In the genomic region with DNA sequence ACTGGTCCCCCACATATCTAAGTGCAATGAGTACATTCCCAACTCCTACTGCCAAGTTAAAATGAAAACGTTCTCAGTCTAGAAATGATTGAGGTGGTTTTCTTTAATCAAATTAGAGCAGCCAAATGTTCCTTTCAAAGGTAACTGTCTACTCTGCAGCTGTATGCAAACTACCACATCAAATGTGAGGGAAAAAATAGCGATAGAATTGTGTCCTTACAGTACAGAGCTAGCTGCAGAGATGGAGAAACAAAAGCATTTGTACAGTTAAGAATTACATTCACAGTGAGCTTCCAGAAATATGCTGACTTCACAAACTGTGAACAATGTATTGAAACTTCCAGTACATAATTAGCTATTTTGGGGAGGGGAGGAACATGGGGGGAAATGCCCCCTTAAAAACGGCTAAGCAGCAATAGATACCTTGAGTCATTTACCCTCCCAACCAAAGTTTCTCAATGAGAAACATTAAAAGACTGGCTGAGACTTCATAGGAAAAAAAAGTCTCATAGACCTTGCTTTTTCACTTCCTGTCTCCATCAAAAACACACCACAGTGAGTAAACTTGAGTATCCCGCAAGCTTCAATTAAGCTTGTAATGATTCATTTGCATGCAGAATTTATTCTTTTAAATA, we compare ENCODE assay signal across 8 cellular contexts. TPM values are rescaled to one million over a fixed set of nuclear protein-coding genes. Genes with fewer than 3 reads are reported as not detected.
A peak's percentile ranks its signal among the peaks of the same experiment; 100 is the strongest.
DNase-seq lines count a peak whose midpoint lies in the region; ATAC-seq and TF ChIP-seq lines count a peak whose summit lies in the region.

No MANE protein-coding gene starts in this region.

- H2AFZ ChIP-seq in Karpas-422 (ENCODE audit: low read length): no peak overlapping the region

- no peaks in the 10 kb centered on the region for H4K20me1 ChIP-seq in Karpas-422 (ENCODE audit: insufficient read depth, low read depth, low read length)

- peak overlapping the region; percentile 68 for H3K4me2 ChIP-seq in Karpas-422 (ENCODE audit: low read depth, low read length, poor library complexity, severe bottlenecking)

- H3K9me3 ChIP-seq in Karpas-422 (ENCODE audit: low read length): no peaks in the 10 kb centered on the region

- ATAC-seq in GM18511 (IDR thresholded peaks at IDR 0.05; ENCODE audit: unreplicated experiment) (peak; percentile 58), GM21737 (IDR thresholded peaks at IDR 0.05; ENCODE audit: unreplicated experiment) (peak; percentile 51)

- H3K36me3 ChIP-seq in Karpas-422 (ENCODE audit: insufficient read depth, low read length): peaks cover 3% of the 10 kb centered on the region; the same call in 1 of the 2 replicates

- H3K27me3 ChIP-seq in Karpas-422 (ENCODE audit: low read length): no peaks in the 10 kb centered on the region

- H3K9me2 ChIP-seq in Karpas-422 (replicated peaks; ENCODE audit: insufficient read depth, low read length): no peaks in the 10 kb centered on the region

- peak overlapping the region; percentile 56 for H3K4me3 ChIP-seq in Karpas-422 (ENCODE audit: low read length)
- no peak overlapping the region for H3K4me3 ChIP-seq in astrocyte of the spinal cord (ENCODE audit: low read depth, low read length)

- H3K27ac ChIP-seq in Karpas-422 (ENCODE audit: low read length): peak overlapping the region; percentile 94

- in situ Hi-C loops in astrocyte of the spinal cord (cut with HindIII; ENCODE audit: low sequenced_read_pairs): no loop called here

- H3K4me1 ChIP-seq in Karpas-422 (ENCODE audit: low read length): peaks cover 75% of the 10 kb centered on the region

- peaks cover 90% of the 10 kb centered on the region for H3K79me2 ChIP-seq in Karpas-422 (ENCODE audit: low read length)

- DNase-seq in Karpas-422: peak; percentile 78
- DNase-seq in astrocyte of the spinal cord (ENCODE audit: low read depth, low spot score): peak; percentile 56
- DNase-seq in COR-L47 (lab: John Stamatoyannopoulos, UW): no peak
- no peak for DNase-seq in Ammon's horn (ENCODE audit: low spot score)
- DNase-seq in GM19240 (ENCODE audit: insufficient read length, low spot score): no peak
- DNase-seq in glomerular visceral epithelial cell (ENCODE audit: extremely low spot score): no peak

- peak overlapping the region; percentile 58 for H3K9ac ChIP-seq in Karpas-422 (ENCODE audit: low read length)

- no peak for TF ChIP-seq CTCF in astrocyte of the spinal cord (IDR thresholded peaks at IDR 0.05; ENCODE audit: low read depth, low read length)

RNA-seq across cellular contexts. Expression of gene CDK6, which starts 22.9 kb away (rescaled TPM):
- 49.4 and 65.1 TPM in 2 replicates for total RNA-seq in Karpas-422 (2014; rRNA removed; shearing (Covaris generic); ENCODE audit: low replicate concordance)

Comparison
In these comparisons a context has a peak if more than half of its experiments do, and no peak if none do; other contexts are left out.
1. DNase-seq: peak in Karpas-422 (single experiment) and astrocyte of the spinal cord (single experiment); none in COR-L47 (single experiment), Ammon's horn (single experiment), GM19240 (single experiment) and glomerular visceral epithelial cell (single experiment).